Comparison of ENCODE assay signal across 1 cellular context in the genomic region with DNA sequence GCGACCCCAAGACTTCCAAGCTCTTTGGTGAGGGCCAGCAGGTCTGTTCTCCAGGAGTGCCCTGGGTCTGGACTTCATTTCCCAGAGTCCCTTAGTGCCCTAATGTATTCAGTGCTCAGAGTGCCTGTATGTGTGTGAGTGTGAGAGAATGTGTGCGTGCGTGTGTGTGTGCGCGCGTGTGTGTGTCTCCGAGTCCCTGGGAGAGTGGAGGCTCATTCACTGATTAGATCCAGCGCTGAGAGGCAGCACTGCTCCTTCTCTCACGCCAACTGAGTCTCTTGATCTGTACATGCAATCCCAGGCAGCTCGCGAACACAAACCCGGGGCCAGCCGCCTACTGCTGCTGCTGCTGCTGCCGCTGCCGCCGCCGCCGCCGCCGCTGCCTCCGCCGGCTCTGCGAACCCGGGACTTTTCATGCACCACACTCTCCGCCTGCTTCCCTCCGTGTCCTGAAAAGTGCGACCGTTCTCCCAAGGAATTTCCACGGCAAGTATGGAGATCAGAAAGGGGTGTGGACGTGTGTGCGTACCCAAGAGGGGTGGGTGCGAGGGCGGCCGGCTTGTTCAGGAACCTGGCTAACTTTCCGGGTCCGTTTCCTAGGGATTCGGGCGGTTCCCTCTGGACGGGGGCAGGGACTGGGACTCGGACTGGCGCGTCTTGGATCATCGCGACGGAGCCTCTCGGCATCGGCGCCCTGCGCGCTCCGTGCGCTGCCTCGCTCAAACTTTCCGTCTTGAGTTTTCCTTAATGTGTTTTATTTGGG.
TF ChIP-seq lines count a peak whose summit lies in the region.

RNF220 (plus strand) TSS at position 215 of the 763 bp plus-strand sequence.

TF ChIP-seq in HepG2, 621 proteins besides CTCF, POLR2A, EP300 and RAD21 (continued from another document and continues in another):
- no peak for TF ChIP-seq ZNF775 (CRISPR knock-in tag; IDR thresholded peaks at IDR 0.05; ENCODE audit: borderline replicate concordance)
- TF ChIP-seq, protein P1, sequence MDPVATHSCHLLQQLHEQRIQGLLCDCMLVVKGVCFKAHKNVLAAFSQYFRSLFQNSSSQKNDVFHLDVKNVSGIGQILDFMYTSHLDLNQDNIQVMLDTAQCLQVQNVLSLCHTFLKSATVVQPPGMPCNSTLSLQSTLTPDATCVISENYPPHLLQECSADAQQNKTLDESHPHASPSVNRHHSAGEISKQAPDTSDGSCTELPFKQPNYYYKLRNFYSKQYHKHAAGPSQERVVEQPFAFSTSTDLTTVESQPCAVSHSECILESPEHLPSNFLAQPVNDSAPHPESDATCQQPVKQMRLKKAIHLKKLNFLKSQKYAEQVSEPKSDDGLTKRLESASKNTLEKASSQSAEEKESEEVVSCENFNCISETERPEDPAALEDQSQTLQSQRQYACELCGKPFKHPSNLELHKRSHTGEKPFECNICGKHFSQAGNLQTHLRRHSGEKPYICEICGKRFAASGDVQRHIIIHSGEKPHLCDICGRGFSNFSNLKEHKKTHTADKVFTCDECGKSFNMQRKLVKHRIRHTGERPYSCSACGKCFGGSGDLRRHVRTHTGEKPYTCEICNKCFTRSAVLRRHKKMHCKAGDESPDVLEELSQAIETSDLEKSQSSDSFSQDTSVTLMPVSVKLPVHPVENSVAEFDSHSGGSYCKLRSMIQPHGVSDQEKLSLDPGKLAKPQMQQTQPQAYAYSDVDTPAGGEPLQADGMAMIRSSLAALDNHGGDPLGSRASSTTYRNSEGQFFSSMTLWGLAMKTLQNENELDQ (CRISPR knock-in tag; IDR thresholded peaks at IDR 0.05; ENCODE audit: borderline replicate concordance) = no peak
- TF ChIP-seq ZBTB1 (CRISPR knock-in tag; IDR thresholded peaks at IDR 0.05; ENCODE audit: borderline replicate concordance) = no peak
- no peak for TF ChIP-seq ZNF430 (CRISPR knock-in tag; IDR thresholded peaks at IDR 0.05)
- peak; percentile 69; the same call in 1 of the 2 replicates for TF ChIP-seq ZNF224 (CRISPR knock-in tag; IDR thresholded peaks at IDR 0.05)
- no peak for TF ChIP-seq ZNF468 (CRISPR knock-in tag; IDR thresholded peaks at IDR 0.05)
- TF ChIP-seq ZNF12 (CRISPR knock-in tag; IDR thresholded peaks at IDR 0.05) = no peak
- TF ChIP-seq ZNF230 (CRISPR knock-in tag; IDR thresholded peaks at IDR 0.05) = peak; percentile 68; the same call in 1 of the 2 replicates
- no peak for TF ChIP-seq KDM6A (CRISPR knock-in tag; IDR thresholded peaks at IDR 0.05; ENCODE audit: low read depth)
- TF ChIP-seq ZNF644 (CRISPR knock-in tag; IDR thresholded peaks at IDR 0.05; ENCODE audit: low read depth) = peak; percentile 10; the same call in 1 of the 2 replicates
- TF ChIP-seq, protein P2, sequence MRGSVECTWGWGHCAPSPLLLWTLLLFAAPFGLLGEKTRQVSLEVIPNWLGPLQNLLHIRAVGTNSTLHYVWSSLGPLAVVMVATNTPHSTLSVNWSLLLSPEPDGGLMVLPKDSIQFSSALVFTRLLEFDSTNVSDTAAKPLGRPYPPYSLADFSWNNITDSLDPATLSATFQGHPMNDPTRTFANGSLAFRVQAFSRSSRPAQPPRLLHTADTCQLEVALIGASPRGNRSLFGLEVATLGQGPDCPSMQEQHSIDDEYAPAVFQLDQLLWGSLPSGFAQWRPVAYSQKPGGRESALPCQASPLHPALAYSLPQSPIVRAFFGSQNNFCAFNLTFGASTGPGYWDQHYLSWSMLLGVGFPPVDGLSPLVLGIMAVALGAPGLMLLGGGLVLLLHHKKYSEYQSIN (CRISPR knock-in tag; IDR thresholded peaks at IDR 0.05; ENCODE audit: borderline replicate concordance) = no peak
- no peak for TF ChIP-seq ZNF432 (CRISPR knock-in tag; IDR thresholded peaks at IDR 0.05; ENCODE audit: borderline replicate concordance)
- TF ChIP-seq HNRNPUL1 (IDR thresholded peaks at IDR 0.05; ENCODE audit: low read depth, low read length) = no peak
- TF ChIP-seq, protein P3, sequence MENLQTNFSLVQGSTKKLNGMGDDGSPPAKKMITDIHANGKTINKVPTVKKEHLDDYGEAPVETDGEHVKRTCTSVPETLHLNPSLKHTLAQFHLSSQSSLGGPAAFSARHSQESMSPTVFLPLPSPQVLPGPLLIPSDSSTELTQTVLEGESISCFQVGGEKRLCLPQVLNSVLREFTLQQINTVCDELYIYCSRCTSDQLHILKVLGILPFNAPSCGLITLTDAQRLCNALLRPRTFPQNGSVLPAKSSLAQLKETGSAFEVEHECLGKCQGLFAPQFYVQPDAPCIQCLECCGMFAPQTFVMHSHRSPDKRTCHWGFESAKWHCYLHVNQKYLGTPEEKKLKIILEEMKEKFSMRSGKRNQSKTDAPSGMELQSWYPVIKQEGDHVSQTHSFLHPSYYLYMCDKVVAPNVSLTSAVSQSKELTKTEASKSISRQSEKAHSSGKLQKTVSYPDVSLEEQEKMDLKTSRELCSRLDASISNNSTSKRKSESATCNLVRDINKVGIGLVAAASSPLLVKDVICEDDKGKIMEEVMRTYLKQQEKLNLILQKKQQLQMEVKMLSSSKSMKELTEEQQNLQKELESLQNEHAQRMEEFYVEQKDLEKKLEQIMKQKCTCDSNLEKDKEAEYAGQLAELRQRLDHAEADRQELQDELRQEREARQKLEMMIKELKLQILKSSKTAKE (CRISPR knock-in tag; IDR thresholded peaks at IDR 0.05; ENCODE audit: borderline replicate concordance) = no peak
- no peak for TF ChIP-seq NCOA1 (CRISPR knock-in tag; IDR thresholded peaks at IDR 0.05)
- TF ChIP-seq ZIK1 (CRISPR knock-in tag; IDR thresholded peaks at IDR 0.05; ENCODE audit: borderline replicate concordance, low read depth) = no peak
- TF ChIP-seq ZZZ3 (CRISPR knock-in tag; IDR thresholded peaks at IDR 0.05; ENCODE audit: borderline replicate concordance) = 0 out of 2 replicates have a peak, but pooled peaks have one; percentile 36
- TF ChIP-seq, protein P4, sequence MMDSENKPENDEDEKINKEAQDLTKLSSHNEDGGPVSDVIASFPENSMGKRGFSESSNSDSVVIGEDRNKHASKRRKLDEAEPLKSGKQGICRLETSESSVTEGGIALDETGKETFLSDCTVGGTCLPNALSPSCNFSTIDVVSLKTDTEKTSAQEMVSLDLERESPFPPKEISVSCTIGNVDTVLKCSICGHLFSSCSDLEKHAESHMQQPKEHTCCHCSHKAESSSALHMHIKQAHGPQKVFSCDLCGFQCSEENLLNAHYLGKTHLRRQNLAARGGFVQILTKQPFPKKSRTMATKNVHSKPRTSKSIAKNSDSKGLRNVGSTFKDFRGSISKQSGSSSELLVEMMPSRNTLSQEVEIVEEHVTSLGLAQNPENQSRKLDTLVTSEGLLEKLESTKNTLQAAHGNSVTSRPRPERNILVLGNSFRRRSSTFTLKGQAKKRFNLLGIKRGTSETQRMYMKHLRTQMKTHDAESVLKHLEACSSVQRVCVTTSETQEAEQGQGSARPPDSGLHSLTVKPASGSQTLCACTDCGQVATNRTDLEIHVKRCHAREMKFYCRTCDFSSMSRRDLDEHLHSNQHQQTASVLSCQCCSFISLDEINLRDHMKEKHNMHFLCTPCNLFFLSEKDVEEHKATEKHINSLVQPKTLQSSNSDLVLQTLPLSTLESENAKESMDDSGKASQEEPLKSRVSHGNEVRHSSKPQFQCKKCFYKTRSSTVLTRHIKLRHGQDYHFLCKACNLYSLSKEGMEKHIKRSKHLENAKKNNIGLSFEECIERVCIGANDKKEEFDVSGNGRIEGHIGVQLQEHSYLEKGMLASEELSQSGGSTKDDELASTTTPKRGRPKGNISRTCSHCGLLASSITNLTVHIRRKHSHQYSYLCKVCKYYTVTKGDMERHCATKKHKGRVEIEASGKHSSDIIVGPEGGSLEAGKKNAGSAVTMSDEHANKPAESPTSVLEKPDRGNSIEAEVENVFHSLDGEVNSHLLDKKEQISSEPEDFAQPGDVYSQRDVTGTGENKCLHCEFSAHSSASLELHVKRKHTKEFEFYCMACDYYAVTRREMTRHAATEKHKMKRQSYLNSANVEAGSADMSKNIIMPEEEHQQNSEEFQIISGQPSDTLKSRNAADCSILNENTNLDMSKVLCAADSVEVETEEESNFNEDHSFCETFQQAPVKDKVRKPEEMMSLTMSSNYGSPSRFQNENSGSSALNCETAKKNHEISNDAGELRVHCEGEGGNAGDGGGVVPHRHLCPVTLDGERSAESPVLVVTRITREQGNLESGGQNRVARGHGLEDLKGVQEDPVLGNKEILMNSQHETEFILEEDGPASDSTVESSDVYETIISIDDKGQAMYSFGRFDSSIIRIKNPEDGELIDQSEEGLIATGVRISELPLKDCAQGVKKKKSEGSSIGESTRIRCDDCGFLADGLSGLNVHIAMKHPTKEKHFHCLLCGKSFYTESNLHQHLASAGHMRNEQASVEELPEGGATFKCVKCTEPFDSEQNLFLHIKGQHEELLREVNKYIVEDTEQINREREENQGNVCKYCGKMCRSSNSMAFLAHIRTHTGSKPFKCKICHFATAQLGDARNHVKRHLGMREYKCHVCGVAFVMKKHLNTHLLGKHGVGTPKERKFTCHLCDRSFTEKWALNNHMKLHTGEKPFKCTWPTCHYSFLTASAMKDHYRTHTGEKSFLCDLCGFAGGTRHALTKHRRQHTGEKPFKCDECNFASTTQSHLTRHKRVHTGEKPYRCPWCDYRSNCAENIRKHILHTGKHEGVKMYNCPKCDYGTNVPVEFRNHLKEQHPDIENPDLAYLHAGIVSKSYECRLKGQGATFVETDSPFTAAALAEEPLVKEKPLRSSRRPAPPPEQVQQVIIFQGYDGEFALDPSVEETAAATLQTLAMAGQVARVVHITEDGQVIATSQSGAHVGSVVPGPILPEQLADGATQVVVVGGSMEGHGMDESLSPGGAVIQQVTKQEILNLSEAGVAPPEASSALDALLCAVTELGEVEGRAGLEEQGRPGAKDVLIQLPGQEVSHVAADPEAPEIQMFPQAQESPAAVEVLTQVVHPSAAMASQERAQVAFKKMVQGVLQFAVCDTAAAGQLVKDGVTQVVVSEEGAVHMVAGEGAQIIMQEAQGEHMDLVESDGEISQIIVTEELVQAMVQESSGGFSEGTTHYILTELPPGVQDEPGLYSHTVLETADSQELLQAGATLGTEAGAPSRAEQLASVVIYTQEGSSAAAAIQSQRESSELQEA (CRISPR knock-in tag; IDR thresholded peaks at IDR 0.05; ENCODE audit: not compliant biosample characterization) = no peak
- no peak for TF ChIP-seq TCF12 (IDR thresholded peaks at IDR 0.05)
- 0 out of 2 replicates have a peak, but pooled peaks have one; percentile 12 for TF ChIP-seq TCF12 (CRISPR knock-in tag; IDR thresholded peaks at IDR 0.05)
- TF ChIP-seq MZF1 (CRISPR knock-in tag; IDR thresholded peaks at IDR 0.05; ENCODE audit: borderline replicate concordance) = no peak
- TF ChIP-seq EED (CRISPR knock-in tag; IDR thresholded peaks at IDR 0.05) = peak; percentile 82; the same call in 1 of the 2 replicates
- no peak for TF ChIP-seq ZEB1 (IDR thresholded peaks at IDR 0.05; ENCODE audit: insufficient replicate concordance, low read depth)
- no peak for TF ChIP-seq ZNF567 (CRISPR knock-in tag; IDR thresholded peaks at IDR 0.05; ENCODE audit: borderline replicate concordance)
- TF ChIP-seq, protein P5, sequence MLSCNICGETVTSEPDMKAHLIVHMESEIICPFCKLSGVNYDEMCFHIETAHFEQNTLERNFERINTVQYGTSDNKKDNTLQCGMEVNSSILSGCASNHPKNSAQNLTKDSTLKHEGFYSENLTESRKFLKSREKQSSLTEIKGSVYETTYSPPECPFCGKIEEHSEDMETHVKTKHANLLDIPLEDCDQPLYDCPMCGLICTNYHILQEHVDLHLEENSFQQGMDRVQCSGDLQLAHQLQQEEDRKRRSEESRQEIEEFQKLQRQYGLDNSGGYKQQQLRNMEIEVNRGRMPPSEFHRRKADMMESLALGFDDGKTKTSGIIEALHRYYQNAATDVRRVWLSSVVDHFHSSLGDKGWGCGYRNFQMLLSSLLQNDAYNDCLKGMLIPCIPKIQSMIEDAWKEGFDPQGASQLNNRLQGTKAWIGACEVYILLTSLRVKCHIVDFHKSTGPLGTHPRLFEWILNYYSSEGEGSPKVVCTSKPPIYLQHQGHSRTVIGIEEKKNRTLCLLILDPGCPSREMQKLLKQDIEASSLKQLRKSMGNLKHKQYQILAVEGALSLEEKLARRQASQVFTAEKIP (CRISPR knock-in tag; IDR thresholded peaks at IDR 0.05; ENCODE audit: borderline replicate concordance) = no peak
- TF ChIP-seq ZNF562 (CRISPR knock-in tag; IDR thresholded peaks at IDR 0.05; ENCODE audit: borderline replicate concordance) = no peak
- no peak for TF ChIP-seq HNF4A (CRISPR knock-in tag; IDR thresholded peaks at IDR 0.05)
- no peak for TF ChIP-seq TBP (CRISPR knock-in tag; IDR thresholded peaks at IDR 0.05)
- 0 out of 2 replicates have a peak, but pooled peaks have one; percentile 46 for TF ChIP-seq MTA1 (CRISPR knock-in tag; IDR thresholded peaks at IDR 0.05; ENCODE audit: borderline replicate concordance)
- TF ChIP-seq SRSF1 (optimal IDR thresholded peaks at IDR 0.05; ENCODE audit: low read depth, low read length) = peak; percentile 27
- TF ChIP-seq SMYD3 (CRISPR knock-in tag; IDR thresholded peaks at IDR 0.05) = no peak
- TF ChIP-seq, protein P6, sequence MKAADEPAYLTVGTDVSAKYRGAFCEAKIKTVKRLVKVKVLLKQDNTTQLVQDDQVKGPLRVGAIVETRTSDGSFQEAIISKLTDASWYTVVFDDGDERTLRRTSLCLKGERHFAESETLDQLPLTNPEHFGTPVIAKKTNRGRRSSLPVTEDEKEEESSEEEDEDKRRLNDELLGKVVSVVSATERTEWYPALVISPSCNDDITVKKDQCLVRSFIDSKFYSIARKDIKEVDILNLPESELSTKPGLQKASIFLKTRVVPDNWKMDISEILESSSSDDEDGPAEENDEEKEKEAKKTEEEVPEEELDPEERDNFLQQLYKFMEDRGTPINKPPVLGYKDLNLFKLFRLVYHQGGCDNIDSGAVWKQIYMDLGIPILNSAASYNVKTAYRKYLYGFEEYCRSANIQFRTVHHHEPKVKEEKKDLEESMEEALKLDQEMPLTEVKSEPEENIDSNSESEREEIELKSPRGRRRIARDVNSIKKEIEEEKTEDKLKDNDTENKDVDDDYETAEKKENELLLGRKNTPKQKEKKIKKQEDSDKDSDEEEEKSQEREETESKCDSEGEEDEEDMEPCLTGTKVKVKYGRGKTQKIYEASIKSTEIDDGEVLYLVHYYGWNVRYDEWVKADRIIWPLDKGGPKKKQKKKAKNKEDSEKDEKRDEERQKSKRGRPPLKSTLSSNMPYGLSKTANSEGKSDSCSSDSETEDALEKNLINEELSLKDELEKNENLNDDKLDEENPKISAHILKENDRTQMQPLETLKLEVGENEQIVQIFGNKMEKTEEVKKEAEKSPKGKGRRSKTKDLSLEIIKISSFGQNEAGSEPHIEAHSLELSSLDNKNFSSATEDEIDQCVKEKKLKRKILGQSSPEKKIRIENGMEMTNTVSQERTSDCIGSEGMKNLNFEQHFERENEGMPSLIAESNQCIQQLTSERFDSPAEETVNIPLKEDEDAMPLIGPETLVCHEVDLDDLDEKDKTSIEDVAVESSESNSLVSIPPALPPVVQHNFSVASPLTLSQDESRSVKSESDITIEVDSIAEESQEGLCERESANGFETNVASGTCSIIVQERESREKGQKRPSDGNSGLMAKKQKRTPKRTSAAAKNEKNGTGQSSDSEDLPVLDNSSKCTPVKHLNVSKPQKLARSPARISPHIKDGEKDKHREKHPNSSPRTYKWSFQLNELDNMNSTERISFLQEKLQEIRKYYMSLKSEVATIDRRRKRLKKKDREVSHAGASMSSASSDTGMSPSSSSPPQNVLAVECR (CRISPR knock-in tag; IDR thresholded peaks at IDR 0.05; ENCODE audit: borderline replicate concordance) = peak; percentile 61
- TF ChIP-seq HDAC6 (IDR thresholded peaks at IDR 0.05; ENCODE audit: low read depth, low read length) = no peak
- TF ChIP-seq ZNF10 (CRISPR knock-in tag; IDR thresholded peaks at IDR 0.05; ENCODE audit: borderline replicate concordance, low read depth) = no peak
- no peak for TF ChIP-seq SMC3 (IDR thresholded peaks at IDR 0.05; ENCODE audit: low read length)
- TF ChIP-seq, protein P7, sequence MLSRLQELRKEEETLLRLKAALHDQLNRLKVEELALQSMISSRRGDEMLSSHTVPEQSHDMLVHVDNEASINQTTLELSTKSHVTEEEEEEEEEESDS (CRISPR knock-in tag; IDR thresholded peaks at IDR 0.05; ENCODE audit: borderline replicate concordance) = no peak
- peak; percentile 49; the same call in 1 of the 2 replicates for TF ChIP-seq SOX5 (CRISPR knock-in tag; IDR thresholded peaks at IDR 0.05; ENCODE audit: borderline replicate concordance)
- TF ChIP-seq AGO1 (IDR thresholded peaks at IDR 0.05; ENCODE audit: low read depth, low read length, poor library complexity, severe bottlenecking) = no peak
